7 cellular contexts compared by ENCODE assay signal in genomic region chr11:49365375-49365774, GRCh38.
DNase-seq lines count a peak whose midpoint lies in the region; ATAC-seq and TF ChIP-seq lines count a peak whose summit lies in the region.
"Not testable (repeated sequence)": the region's sequence is repeated elsewhere in the genome, so short reads cannot be mapped to it uniquely, and the experiment has no call there.

No MANE protein-coding gene starts in this region.

- H2BK15ac ChIP-seq in IMR-90 (ENCODE audit: low read depth, low read length) = not testable (repeated sequence)

- H2AK5ac ChIP-seq in IMR-90 (ENCODE audit: low read depth, low read length) = not testable (repeated sequence)

- CTCF ChIA-PET in IMR-90 (lab: Yijun Ruan, JAX) = not testable (repeated sequence)

- not testable (repeated sequence) for H2AFZ ChIP-seq in IMR-90 (replicated peaks; ENCODE audit: low read length, poor library complexity)

- in situ Hi-C loops in IMR-90 (cut with MboI; ENCODE audit: low sequenced_read_pairs) = not testable (repeated sequence)

- H2AK9ac ChIP-seq in IMR-90 (replicated peaks; ENCODE audit: low read depth, low read length, poor library complexity) = not testable (repeated sequence)

- H3K9me1 ChIP-seq in IMR-90 (ENCODE audit: insufficient read depth, low read length) = not testable (repeated sequence)

- not testable (repeated sequence) for H3K79me1 ChIP-seq in IMR-90 (ENCODE audit: low read depth in 1 of 2, low read length in 2 of 2)

- not testable (repeated sequence) for H3K4me2 ChIP-seq in IMR-90 (ENCODE audit: low read depth, low read length)

- H3K18ac ChIP-seq in IMR-90 (ENCODE audit: low read depth, low read length) = not testable (repeated sequence)

- TF ChIP-seq CTCF in IMR-90 (conservative IDR thresholded peaks at IDR 0.05; ENCODE audit: low read depth, low read length); coronary artery (IDR thresholded peaks at IDR 0.05); liver (IDR thresholded peaks at IDR 0.05; ENCODE audit: low read depth, low read length, missing input control): not testable (repeated sequence)

- not testable (repeated sequence) for H3K27me3 ChIP-seq in IMR-90 (ENCODE audit: control insufficient read depth, insufficient read depth, low read length); liver (ENCODE audit: control insufficient read depth in 4 of 4, insufficient read depth in 4 of 4, low read length in 3 of 4); aorta (ENCODE audit: control insufficient read depth in 1 of 2, insufficient read depth in 2 of 2, low read length in 1 of 2)

- not testable (repeated sequence) for H3K4me1 ChIP-seq in IMR-90 (ENCODE audit: control insufficient read depth, insufficient read depth, low read length); liver (ENCODE audit: control insufficient read depth in 4 of 4, insufficient read depth in 4 of 4, low read length in 3 of 4); aorta (ENCODE audit: control insufficient read depth in 1 of 2, insufficient read depth in 2 of 2, low read length in 2 of 2)

- intact Hi-C loops in IMR-90 (cut with micrococcal nuclease); Right ventricle myocardium superior (cut with DNase I); left ventricle myocardium superior (cut with micrococcal nuclease); sciatic nerve (cut with DNase I); aorta (cut with DNase I): not testable (repeated sequence)

- not testable (repeated sequence) for H4K5ac ChIP-seq in IMR-90 (ENCODE audit: low read depth, low read length)

- not testable (repeated sequence) for H2BK5ac ChIP-seq in IMR-90 (ENCODE audit: low read depth, low read length, poor library complexity, severe bottlenecking)

- H4K8ac ChIP-seq in IMR-90 (ENCODE audit: low read depth in 2 of 2, low read length in 2 of 2) = not testable (repeated sequence)

- H3K9ac ChIP-seq in IMR-90 (ENCODE audit: low read depth, low read length); liver (ENCODE audit: low read depth in 1 of 2, low read length in 2 of 2): not testable (repeated sequence)

- TF ChIP-seq POLR2A in IMR-90 (IDR thresholded peaks at IDR 0.05; ENCODE audit: low read depth, low read length) = not testable (repeated sequence)

- not testable (repeated sequence) for H3K36me3 ChIP-seq in IMR-90 (ENCODE audit: control insufficient read depth, insufficient read depth, low read length); liver (ENCODE audit: control insufficient read depth in 4 of 4, insufficient read depth in 3 of 4, low read depth in 1 of 4, low read length in 3 of 4); aorta (ENCODE audit: control insufficient read depth in 1 of 2, insufficient read depth in 2 of 2, low read length in 1 of 2)

- H4K20me1 ChIP-seq in IMR-90 (ENCODE audit: insufficient read depth, low read length) = not testable (repeated sequence)

- H3K27ac ChIP-seq in IMR-90 (ENCODE audit: insufficient read depth, low read length); aorta (ENCODE audit: low read depth in 1 of 2, low read length in 2 of 2): not testable (repeated sequence)
- peak overlapping the region; percentile 1 to 65 for H3K27ac ChIP-seq in coronary artery
- H3K27ac ChIP-seq in liver (ENCODE audit: low read depth in 1 of 2, low read length in 2 of 2) = peak overlapping the region; percentile 54 to 63

- not testable (repeated sequence) for H3K56ac ChIP-seq in IMR-90 (ENCODE audit: extremely low read depth, insufficient read depth, low read length)

- not testable (repeated sequence) for H3K14ac ChIP-seq in IMR-90 (replicated peaks; ENCODE audit: low read depth, low read length)

- H3K4ac ChIP-seq in IMR-90 (ENCODE audit: low read depth, low read length) = not testable (repeated sequence)

- H4K91ac ChIP-seq in IMR-90 (ENCODE audit: insufficient read depth, low read depth, low read length) = not testable (repeated sequence)

- TF ChIP-seq RAD21 in IMR-90 (IDR thresholded peaks at IDR 0.05; ENCODE audit: low read length) = not testable (repeated sequence)
- peak in 1 of 2 donors; percentile 39 for TF ChIP-seq RAD21 in liver (IDR thresholded peaks at IDR 0.05)

- BruUV-seq in IMR-90 (replicated peaks; lab: Mats Ljungman, UMichigan) = not testable (repeated sequence)

- not testable (repeated sequence) for H3K4me3 ChIP-seq in IMR-90 (ENCODE audit: insufficient read depth, low read depth, low read length); coronary artery; liver (ENCODE audit: low read depth in 1 of 3, low read length in 3 of 3); aorta (ENCODE audit: low read length in 2 of 2)

- DNase-seq in IMR-90; coronary artery (ENCODE audit: low spot score); Right ventricle myocardium superior; left ventricle myocardium superior; sciatic nerve (ENCODE audit: low spot score); aorta: not testable (repeated sequence)

- POLR2A ChIA-PET in IMR-90 (lab: Charles Lee; ENCODE audit: unreplicated experiment) = not testable (repeated sequence)

- ATAC-seq in IMR-90 (ENCODE audit: low read depth) = not testable (repeated sequence)
- peak; percentile 71 for ATAC-seq in Right ventricle myocardium superior (ENCODE audit: poor library complexity)
- ATAC-seq in left ventricle myocardium superior = peak; percentile 85
- peak; percentile 89 for ATAC-seq in sciatic nerve
- ATAC-seq in aorta (ENCODE audit: low FRiP score) = peak; percentile 74

- H2BK120ac ChIP-seq in IMR-90 (ENCODE audit: low read depth, low read length) = not testable (repeated sequence)

- dilution Hi-C loops in IMR-90 (cut with HindIII; ENCODE audit: low sequenced_read_pairs, unreplicated experiment) = not testable (repeated sequence)

- not testable (repeated sequence) for H3K23ac ChIP-seq in IMR-90 (ENCODE audit: low read depth, low read length)

- not testable (repeated sequence) for H2BK20ac ChIP-seq in IMR-90 (ENCODE audit: low read depth, low read length)

- not testable (repeated sequence) for H3K9me3 ChIP-seq in IMR-90 (ENCODE audit: control insufficient read depth, insufficient read depth, low read length); liver (ENCODE audit: control insufficient read depth in 4 of 4, low read length in 3 of 4); aorta (ENCODE audit: control insufficient read depth, low read length)

TF ChIP-seq in IMR-90, 13 proteins besides CTCF, POLR2A, EP300 and RAD21:
- TF ChIP-seq CEBPB (IDR thresholded peaks at IDR 0.05; ENCODE audit: low read depth, low read length) = peak; percentile 11; the same call in 1 of the 2 replicates

TF ChIP-seq in liver, 16 proteins besides CTCF, POLR2A, EP300 and RAD21:
- TF ChIP-seq SP1 (IDR thresholded peaks at IDR 0.05) (peak; percentile 61), HNF4A (conservative IDR thresholded peaks at IDR 0.05) (peak; percentile 82), HNF4G (IDR thresholded peaks at IDR 0.05) (peak; percentile 42), JUND (IDR thresholded peaks at IDR 0.05) (peak; percentile 76 to 81), NR2F2 (IDR thresholded peaks at IDR 0.05) (peak; percentile 59), RXRA (IDR thresholded peaks at IDR 0.05) (peak; percentile 48 to 59)
